Comparison of ENCODE assay signal across 14 cellular contexts in genomic region chr3:126540946-126541627, GRCh38. TPM values are rescaled to one million over a fixed set of nuclear protein-coding genes. Genes with fewer than 3 reads are reported as not detected.
DNase-seq lines count a peak whose midpoint lies in the region; ATAC-seq and TF ChIP-seq lines count a peak whose summit lies in the region.
"Had no signal": no experiment of that assay in that cellular context is flagged by ENCODE, and none has a peak within 500 bp of the region (broad histone marks: within the 10 kb centered on the region; RNA-seq: fewer than 3 reads in every experiment).

No MANE protein-coding gene starts in this region.

- H3K79me2 ChIP-seq in HCT116 (ENCODE audit: insufficient read depth, low read length) (no peaks in the 10 kb centered on the region), neural progenitor cell (ENCODE audit: low read depth) (no peaks in the 10 kb centered on the region)

- H3K27me3 ChIP-seq in HCT116 (ENCODE audit: insufficient read depth, low read length), result 0 out of 2 replicates have a peak, but pooled peaks cover 3% of the 10 kb centered on the region
- no peaks in the 10 kb centered on the region for H3K27me3 ChIP-seq in neural progenitor cell

- intact Hi-C loops in HCT116 (cut with micrococcal nuclease), result no loop called here
- intact Hi-C loops in dendritic cell treated with granulocyte-macrophage colony-stimulating factor and Interleukin-4, amounts not matched to agents 40 ng/mL and 50 ng/mL, for 4 days (cut with micrococcal nuclease), result no loop called here

- peaks cover 5% of the 10 kb centered on the region for H3K9me3 Mint-ChIP-seq in dendritic cell treated with granulocyte-macrophage colony-stimulating factor and Interleukin-4, amounts not matched to agents 40 ng/mL and 50 ng/mL, for 4 days
- H3K9me3 Mint-ChIP-seq in neural progenitor cell, result peaks cover 2% of the 10 kb centered on the region
- H3K9me3 Mint-ChIP-seq: activated T-helper 17 cell treated with anti-CD3 and anti-CD28 coated beads, Interleukin-2, amount 50 U/mL, for 72 hours had no signal

- no peak overlapping the region for H3K4me3 ChIP-seq in HCT116 (replicated peaks in 1 of 2; ENCODE audit: low read depth in 1 of 2, low read length in 2 of 2)
- no peak overlapping the region for H3K4me3 ChIP-seq in neural progenitor cell
- H3K4me3 ChIP-seq: cardiac muscle cell had no signal

- TF ChIP-seq POLR2A in HCT116 (IDR thresholded peaks at IDR 0.05; ENCODE audit: borderline replicate concordance, extremely low read depth, insufficient read depth, insufficient read length), result no peak

- H3K27ac ChIP-seq in HCT116 (ENCODE audit: low read depth, low read length), result no peak overlapping the region
- H3K27ac ChIP-seq in neural progenitor cell, result no peak overlapping the region
- H3K27ac ChIP-seq: cardiac muscle cell had no signal

- no peaks in the 10 kb centered on the region for H3K36me3 ChIP-seq in HCT116 (ENCODE audit: control insufficient read depth in 1 of 2, insufficient read depth in 2 of 2, low read length in 2 of 2)
- H3K36me3 ChIP-seq in neural progenitor cell, result no peaks in the 10 kb centered on the region
- H3K36me3 ChIP-seq: cardiac muscle cell had no signal

- TF ChIP-seq CTCF in HCT116 (IDR thresholded peaks at IDR 0.05 in 2 of 3, conservative IDR thresholded peaks at IDR 0.05 in 1 of 3; ENCODE audit: borderline replicate concordance in 1 of 3, insufficient read depth in 1 of 3, low read depth in 2 of 3, low read length in 2 of 3) (no peak), neural progenitor cell (IDR thresholded peaks at IDR 0.05) (no peak)

- H3F3A ChIP-seq in neural progenitor cell (ENCODE audit: low read depth), result no peaks in the 10 kb centered on the region

- no TSS peak for BruUV-seq in HCT116 (replicated peaks; lab: Mats Ljungman, UMichigan)

- H3K36me3 Mint-ChIP-seq in dendritic cell treated with granulocyte-macrophage colony-stimulating factor and Interleukin-4, amounts not matched to agents 40 ng/mL and 50 ng/mL, for 4 days (ENCODE audit: low read depth), result peaks cover 75% of the 10 kb centered on the region
- no peaks in the 10 kb centered on the region for H3K36me3 Mint-ChIP-seq in neural progenitor cell

- CTCF ChIA-PET in HCT116 (lab: Charles Lee), result no interaction called here

- DNase-seq in 8988T (peak; percentile 44), HCT116 (ENCODE audit: low read depth, low spot score) (no peak), neural progenitor cell (ENCODE audit: low spot score) (no peak), cerebellar nuclear complex (lab: John Stamatoyannopoulos, UW) (no peak)
- DNase-seq: activated CD4-positive, CD25-positive, alpha-beta regulatory T cell treated with anti-CD3 and anti-CD28 coated beads, Interleukin-2, amount 50 U/mL, for 72 hours; DMS79 treated with DMSO at 0.1 percent for 48 hours; NCI-H510A treated with DMSO at 0.1 percent for 48 hours had no signal

- peaks cover 15 to 18% of the 10 kb centered on the region in 2 experiments; a peak in 3 of 4 replicates for H3K4me1 ChIP-seq in HCT116 (ENCODE audit: control insufficient read depth in 1 of 2, insufficient read depth in 2 of 2, low read length in 2 of 2)
- H3K4me1 ChIP-seq in neural progenitor cell, result no peaks in the 10 kb centered on the region

- no peaks in the 10 kb centered on the region for H3K9me2 ChIP-seq in HCT116 (ENCODE audit: insufficient read depth)

- H3K4me3 Mint-ChIP-seq in dendritic cell treated with granulocyte-macrophage colony-stimulating factor and Interleukin-4, amounts not matched to agents 40 ng/mL and 50 ng/mL, for 4 days, result peak overlapping the region; percentile 18
- no peak overlapping the region for H3K4me3 Mint-ChIP-seq in neural progenitor cell
- H3K4me3 Mint-ChIP-seq: activated T-helper 17 cell treated with anti-CD3 and anti-CD28 coated beads, Interleukin-2, amount 50 U/mL, for 72 hours had no signal

- no peak overlapping the region for H3K9ac ChIP-seq in HCT116 (ENCODE audit: low read length)
- no peak overlapping the region for H3K9ac ChIP-seq in neural progenitor cell

- ATAC-seq in HCT116 (no peak), GM18870 (IDR thresholded peaks at IDR 0.05; ENCODE audit: unreplicated experiment) (no peak), HG02571 (IDR thresholded peaks at IDR 0.05; ENCODE audit: unreplicated experiment) (no peak), HG03342 (IDR thresholded peaks at IDR 0.05; ENCODE audit: unreplicated experiment) (no peak)
- ATAC-seq: activated T-helper 17 cell treated with anti-CD3 and anti-CD28 coated beads, Interleukin-2, amount 50 U/mL, for 72 hours had no signal

- RAD21 ChIA-PET in HCT116 (lab: Charles Lee; ENCODE audit: low non-redundant PET in 1 of 2, low total read pairs in 2 of 2, uncharacterized antibody in 2 of 2, unreplicated experiment in 2 of 2), result no interaction called here

- H3K9me3 ChIP-seq in HCT116 (ENCODE audit: control insufficient read depth in 1 of 2, insufficient read depth in 1 of 2, low read depth in 1 of 2, low read length in 2 of 2), result no peaks in the 10 kb centered on the region
- no peaks in the 10 kb centered on the region for H3K9me3 ChIP-seq in neural progenitor cell (ENCODE audit: low read depth)

- H3K4me2 ChIP-seq in HCT116 (ENCODE audit: low read length) (peak overlapping the region; percentile 53), neural progenitor cell (no peak overlapping the region)

- TF ChIP-seq RAD21 in HCT116 (IDR thresholded peaks at IDR 0.05; ENCODE audit: low read depth), result no peak

- no peak overlapping the region for H2AFZ ChIP-seq in HCT116 (ENCODE audit: low read depth, low read length, poor library complexity, severe bottlenecking)
- no peak overlapping the region for H2AFZ ChIP-seq in neural progenitor cell (replicated peaks)

- peaks cover 72% of the 10 kb centered on the region for H3K4me1 Mint-ChIP-seq in dendritic cell treated with granulocyte-macrophage colony-stimulating factor and Interleukin-4, amounts not matched to agents 40 ng/mL and 50 ng/mL, for 4 days (ENCODE audit: low read depth)
- H3K4me1 Mint-ChIP-seq in neural progenitor cell, result peaks cover 4% of the 10 kb centered on the region
- H3K4me1 Mint-ChIP-seq: activated T-helper 17 cell treated with anti-CD3 and anti-CD28 coated beads, Interleukin-2, amount 50 U/mL, for 72 hours had no signal

- POLR2A ChIA-PET in HCT116 (lab: Charles Lee), result no interaction called here

- peak overlapping the region; percentile 97 for H3K27ac Mint-ChIP-seq in dendritic cell treated with granulocyte-macrophage colony-stimulating factor and Interleukin-4, amounts not matched to agents 40 ng/mL and 50 ng/mL, for 4 days
- H3K27ac Mint-ChIP-seq in neural progenitor cell, result peak overlapping the region; percentile 90
- H3K27ac Mint-ChIP-seq: activated T-helper 17 cell treated with anti-CD3 and anti-CD28 coated beads, Interleukin-2, amount 50 U/mL, for 72 hours had no signal

- H4K20me1 ChIP-seq in HCT116 (ENCODE audit: insufficient read depth) (no peaks in the 10 kb centered on the region), neural progenitor cell (ENCODE audit: low read depth) (no peaks in the 10 kb centered on the region)

- no peaks in the 10 kb centered on the region for H3K27me3 Mint-ChIP-seq in dendritic cell treated with granulocyte-macrophage colony-stimulating factor and Interleukin-4, amounts not matched to agents 40 ng/mL and 50 ng/mL, for 4 days
- peaks cover 2% of the 10 kb centered on the region for H3K27me3 Mint-ChIP-seq in neural progenitor cell (ENCODE audit: insufficient read depth, low read depth)

TF ChIP-seq in HCT116, 20 proteins besides CTCF, POLR2A, EP300 and RAD21:
- TF ChIP-seq POLR2AphosphoS5 (IDR thresholded peaks at IDR 0.05; ENCODE audit: low read depth, low read length) (no peak), EGR1 (IDR thresholded peaks at IDR 0.05; ENCODE audit: low read depth) (no peak), ZNF274 (IDR thresholded peaks at IDR 0.05; ENCODE audit: low read depth, low read length) (no peak), ZBTB33 (IDR thresholded peaks at IDR 0.05; ENCODE audit: extremely low read depth, insufficient replicate concordance, low read length) (no peak), ZFX (IDR thresholded peaks at IDR 0.05) (no peak), EZH2phosphoT487 (IDR thresholded peaks at IDR 0.05; ENCODE audit: borderline replicate concordance) (no peak), ELF1 (IDR thresholded peaks at IDR 0.05; ENCODE audit: borderline replicate concordance, low read depth) (no peak), SP1 (IDR thresholded peaks at IDR 0.05; ENCODE audit: low read depth) (no peak), SRF (IDR thresholded peaks at IDR 0.05; ENCODE audit: low read depth) (no peak), YY1 (IDR thresholded peaks at IDR 0.05; ENCODE audit: extremely low read depth, insufficient replicate concordance, low read depth, low read length) (no peak)
- TF ChIP-seq, protein P1, sequence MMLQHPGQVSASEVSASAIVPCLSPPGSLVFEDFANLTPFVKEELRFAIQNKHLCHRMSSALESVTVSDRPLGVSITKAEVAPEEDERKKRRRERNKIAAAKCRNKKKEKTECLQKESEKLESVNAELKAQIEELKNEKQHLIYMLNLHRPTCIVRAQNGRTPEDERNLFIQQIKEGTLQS (IDR thresholded peaks at IDR 0.05), result no peak

RNA-seq across cellular contexts. Expression of gene CHST13, which starts 17.1 kb away (rescaled TPM):
- total RNA-seq in HCT116 (2021; ENCODE audit: unreplicated experiment) (0.91 TPM), neural progenitor cell (ENCODE audit: low replicate concordance) (0.09 and 0.34 TPM in 2 replicates)
- 0.39 and 0.57 TPM in 2 replicates for polyA plus RNA-seq in HCT116 (2012)
- total RNA-seq: activated T-helper 17 cell treated with anti-CD3 and anti-CD28 coated beads, Interleukin-2, amount 50 U/mL, for 72 hours had no signal

RNA-seq across cellular contexts. Expression of gene C3orf22, which starts 17.6 kb away (rescaled TPM):
- total RNA-seq in HCT116 (2021; ENCODE audit: unreplicated experiment), result not detected
- 0.05 TPM in 1 of 2 replicates, not detected in the other for polyA plus RNA-seq in HCT116 (2012)
- total RNA-seq in neural progenitor cell (ENCODE audit: low replicate concordance), result not detected in 2 replicates
- total RNA-seq: activated T-helper 17 cell treated with anti-CD3 and anti-CD28 coated beads, Interleukin-2, amount 50 U/mL, for 72 hours; cardiac muscle cell; SK-MEL-5 had no signal
- polyA plus RNA-seq: cardiac muscle cell had no signal

RNA-seq across cellular contexts. Expression of gene UROC1, which starts 23.5 kb away (rescaled TPM):
- total RNA-seq in HCT116 (2021; ENCODE audit: unreplicated experiment), result not detected
- 0.06 TPM in 1 of 2 replicates, not detected in the other for polyA plus RNA-seq in HCT116 (2012)
- total RNA-seq in neural progenitor cell (ENCODE audit: low replicate concordance), result not detected in 2 replicates
- total RNA-seq: activated T-helper 17 cell treated with anti-CD3 and anti-CD28 coated beads, Interleukin-2, amount 50 U/mL, for 72 hours; cardiac muscle cell had no signal
- polyA plus RNA-seq: cardiac muscle cell had no signal
